In the genomic region with DNA sequence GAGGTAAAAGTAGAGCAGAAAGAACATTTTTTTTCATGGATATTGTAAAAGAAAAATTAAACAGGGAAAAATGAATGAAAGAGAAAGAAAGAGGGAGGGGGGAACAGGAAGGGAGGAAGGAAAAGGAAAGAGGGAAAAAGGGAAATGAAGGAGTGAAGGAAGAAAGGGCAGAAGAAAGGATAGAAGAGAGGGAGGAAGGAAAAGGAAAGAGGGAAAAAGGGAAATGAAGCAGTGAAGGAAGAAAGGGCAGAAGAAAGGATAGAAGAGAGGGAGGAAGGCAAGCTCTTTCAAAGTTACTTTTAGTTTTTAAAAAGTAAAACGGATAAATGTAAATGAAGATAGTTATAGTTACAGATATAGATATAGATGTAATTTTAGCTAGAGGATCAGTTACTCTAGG, we compare ENCODE assay signal across 8 cellular contexts.
"Had no signal": no experiment of that assay in that cellular context is flagged by ENCODE, and none has a peak within 500 bp of the region (broad histone marks: within the 10 kb centered on the region; RNA-seq: fewer than 3 reads in every experiment).

No MANE protein-coding gene starts in this region.

- FAIRE-seq: G401.6, GM12878, GM12891, GM12892, GM18507, GM19239 had no signal

- ATAC-seq: GM12878 had no signal

- DNase-seq: GDM1, GF-D8 had no signal

- H3K4me3 ChIP-seq: GM12878 had no signal
